Comparison of ENCODE assay signal across 20 cellular contexts in the genomic region with DNA sequence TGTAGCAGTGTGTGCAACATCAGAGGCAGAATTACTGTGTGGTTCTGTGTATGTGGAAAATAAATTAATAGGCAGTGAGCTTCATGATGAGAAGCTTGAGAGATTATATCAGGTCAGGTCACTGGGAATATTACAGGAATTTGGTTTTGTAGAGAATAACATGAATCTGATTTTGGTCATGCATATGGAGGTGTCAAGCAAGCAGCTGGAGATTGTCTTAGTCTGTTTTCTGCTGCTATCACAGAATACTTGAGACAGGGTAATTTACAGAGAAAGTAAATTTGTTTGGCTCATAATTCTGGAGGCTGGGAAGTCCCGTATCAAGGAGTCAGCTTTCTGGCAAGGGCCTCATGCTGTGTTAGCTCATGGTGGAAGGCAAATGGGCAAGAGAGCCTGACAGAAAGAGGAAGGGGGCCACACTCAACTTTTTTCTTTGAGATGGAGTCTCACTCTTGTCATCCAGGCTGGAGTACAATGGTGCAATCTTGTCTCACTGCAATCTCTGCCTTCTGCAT.
"Had no signal": no experiment of that assay in that cellular context is flagged by ENCODE, and none has a peak within 500 bp of the region (broad histone marks: within the 10 kb centered on the region; RNA-seq: fewer than 3 reads in every experiment).

No MANE protein-coding gene starts in this region.

- ATAC-seq: left colon; natural killer cell treated with Interleukin-12 subunit alpha and Interleukin-12 subunit beta and Interleukin-15 and Interleukin-18, amount 100 ng/mL, for 72 hours; sciatic nerve; stimulated activated effector memory CD8-positive, alpha-beta T cell treated with anti-CD3 and anti-CD28 coated beads, Interleukin-12 subunit alpha, Interleukin-12 subunit beta, amount 100 ng/mL, for 72 hours had no signal

- DNase-seq: dorsolateral prefrontal cortex; effector CD4-positive, alpha-beta T cell; hypothalamus; immature natural killer cell; islet precursor cell; kidney glomerular epithelial cell; left colon; naive B cell; pancreas; stimulated activated CD4-positive, alpha-beta T cell treated with anti-CD3 and anti-CD28 coated beads, Interleukin-2, amount 100 ng/mL, for 24 hours; stimulated activated CD4-positive, alpha-beta T cell treated with anti-CD3 and anti-CD28 coated beads, Interleukin-4, amount 100 ng/mL, for 24 hours; stimulated activated naive CD4-positive, alpha-beta T cell treated with Interleukin-2 at 50 U/mL for 16 hours; stomach; testis; tibial artery had no signal

- H3K4me1 ChIP-seq: pancreas, testis, tibial artery had no signal

- H3K4me3 ChIP-seq: dorsolateral prefrontal cortex, lung, pancreas, stomach, testis, tibial artery had no signal

- H3K27ac ChIP-seq: dorsolateral prefrontal cortex, neutrophil, pancreas, stomach, testis, tibial artery had no signal

- H3K27me3 ChIP-seq: dorsolateral prefrontal cortex, neutrophil, pancreas, stomach, testis, tibial artery had no signal

- H3K9me3 ChIP-seq: neutrophil, pancreas, testis had no signal

- H3K36me3 ChIP-seq: neutrophil, pancreas, stomach, tibial artery had no signal
